ENCODE assay signal across 8 cellular contexts in the genomic region with DNA sequence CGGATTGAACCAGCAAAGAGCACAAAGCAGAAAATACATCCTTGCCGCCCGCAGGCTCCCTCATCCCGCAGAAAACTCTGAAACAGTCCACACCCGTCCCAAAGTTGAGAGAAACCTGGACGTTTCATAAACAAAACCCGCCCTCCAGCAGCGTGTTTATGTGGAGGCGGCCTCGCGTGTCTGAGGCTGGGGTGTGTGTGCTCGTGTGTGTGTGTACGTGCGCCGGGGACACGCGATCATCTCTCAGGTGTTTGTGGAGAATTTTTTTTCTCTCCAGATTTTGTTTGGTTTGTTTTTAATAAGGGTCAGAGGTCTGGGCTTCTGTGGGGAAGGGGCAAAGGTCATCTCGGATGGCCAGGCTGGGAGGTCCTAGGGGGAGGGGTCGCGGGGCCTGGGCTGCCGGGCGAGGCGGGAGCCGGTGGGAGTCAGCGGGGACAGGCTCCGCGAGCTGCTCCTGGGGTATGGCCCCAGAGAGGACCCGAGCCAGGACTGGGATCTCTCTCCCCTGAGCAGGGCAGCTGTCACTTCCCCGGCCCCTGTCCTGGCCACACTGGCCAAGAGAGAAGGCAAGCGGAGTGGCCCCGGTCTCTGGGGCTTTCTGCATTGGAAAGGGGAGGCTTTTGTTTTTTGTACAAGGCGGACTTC.
A peak's percentile ranks its signal among the peaks of the same experiment; 100 is the strongest.
DNase-seq lines count a peak whose midpoint lies in the region; ATAC-seq, FAIRE-seq and TF ChIP-seq lines count a peak whose summit lies in the region.

No MANE protein-coding gene starts in this region.

- H3K4me3 ChIP-seq in endothelial cell of umbilical vein (replicated peaks in 1 of 3; ENCODE audit: insufficient read depth in 1 of 3, low read depth in 1 of 3, low read length in 3 of 3): no peak overlapping the region
- H3K4me3 ChIP-seq in naive thymus-derived CD4-positive, alpha-beta T cell (ENCODE audit: low read length): peak overlapping the region; percentile 76

- no peaks in the 10 kb centered on the region for H3K36me3 ChIP-seq in endothelial cell of umbilical vein (ENCODE audit: control insufficient read depth in 2 of 2, extremely low read depth in 1 of 2, insufficient read depth in 2 of 2, low read length in 2 of 2)
- H3K36me3 ChIP-seq in naive thymus-derived CD4-positive, alpha-beta T cell (ENCODE audit: control insufficient read depth in 2 of 3, insufficient read depth in 3 of 3, low read length in 3 of 3): no peaks in the 10 kb centered on the region

- no peaks in the 10 kb centered on the region for H3K9me1 ChIP-seq in endothelial cell of umbilical vein (replicated peaks; ENCODE audit: control insufficient read depth, extremely low read depth, insufficient read depth, low read length)

- H3K4me1 Mint-ChIP-seq in activated CD4-positive, alpha-beta T cell treated with anti-CD3 and anti-CD28 coated beads, Interleukin-2, amount 10 ng/mL, durations not matched to agents 24 days and 14 days: peaks cover 19% of the 10 kb centered on the region
- H3K4me1 Mint-ChIP-seq in naive thymus-derived CD4-positive, alpha-beta T cell: peaks cover 5 to 41% (median 36%) of the 10 kb centered on the region in 7 donors

- POLR2A ChIA-PET in endothelial cell of umbilical vein (lab: Charles Lee): interaction anchor here (0.8 kb wide), 1 partner anchor 11 kb away, joined by 3 read pairs; no protein-coding TSS in a partner anchor
- POLR2A ChIA-PET in naive thymus-derived CD4-positive, alpha-beta T cell (lab: Charles Lee): interaction anchor here (0.8 to 3.1 kb wide), 6 partner anchors 22 to 75 kb away, joined by 3 to 15 read pairs (median 4); no protein-coding TSS in a partner anchor

- H3K27me3 ChIP-seq in endothelial cell of umbilical vein (ENCODE audit: control insufficient read depth in 2 of 2, insufficient read depth in 2 of 2, low read length in 2 of 2): no peaks in the 10 kb centered on the region
- no peaks in the 10 kb centered on the region for H3K27me3 ChIP-seq in naive thymus-derived CD4-positive, alpha-beta T cell (ENCODE audit: control insufficient read depth in 2 of 2, insufficient read depth in 2 of 2, low read length in 2 of 2)

- dilution Hi-C loops in endothelial cell of umbilical vein (cut with MboI; ENCODE audit: extremely low pct_ligation_motif_present, low sequenced_read_pairs): no loop called here

- no peaks in the 10 kb centered on the region for H3K79me2 ChIP-seq in endothelial cell of umbilical vein (ENCODE audit: control insufficient read depth, insufficient read depth, low read length)

- H2AFZ ChIP-seq in endothelial cell of umbilical vein (ENCODE audit: low read depth, low read length): no peak overlapping the region

- ATAC-seq in naive thymus-derived CD4-positive, alpha-beta T cell: no peak

- peak overlapping the region; percentile 98 for H3K9ac ChIP-seq in endothelial cell of umbilical vein (replicated peaks; ENCODE audit: extremely low read depth, insufficient read depth, low read length)

- H3K27ac Mint-ChIP-seq in activated CD4-positive, alpha-beta T cell treated with anti-CD3 and anti-CD28 coated beads, Interleukin-2, amount 10 ng/mL, durations not matched to agents 24 days and 14 days: peak overlapping the region; percentile 98
- H3K27ac Mint-ChIP-seq in naive thymus-derived CD4-positive, alpha-beta T cell: peak overlapping the region; percentile 95 to 100 (median 99)

- H3K4me1 ChIP-seq in endothelial cell of umbilical vein (ENCODE audit: control insufficient read depth, extremely low read depth, insufficient read depth, low read length): peaks cover 15% of the 10 kb centered on the region
- H3K4me1 ChIP-seq in naive thymus-derived CD4-positive, alpha-beta T cell (ENCODE audit: control insufficient read depth in 2 of 2, insufficient read depth in 2 of 2, low read length in 2 of 2): peaks cover 17 to 20% of the 10 kb centered on the region in 2 donors

- intact Hi-C loops in activated CD4-positive, alpha-beta T cell treated with anti-CD3 and anti-CD28 coated beads, Interleukin-2, amount 10 ng/mL, durations not matched to agents 24 days and 14 days (cut with micrococcal nuclease): loop anchor here (5.0 kb wide), 1 partner anchor 92 kb away; no protein-coding TSS in a partner anchor
- intact Hi-C loops in endothelial cell of umbilical vein (cut with micrococcal nuclease): loop anchor here (5.0 kb wide), 1 partner anchor 77 kb away; no protein-coding TSS in a partner anchor
- intact Hi-C loops in naive thymus-derived CD4-positive, alpha-beta T cell (cut with micrococcal nuclease): loop anchor here in 1 of 2 donors (5.0 kb wide), 1 partner anchor 473 kb away; no protein-coding TSS in a partner anchor

- no peaks in the 10 kb centered on the region for H3K9me3 ChIP-seq in endothelial cell of umbilical vein (replicated peaks; ENCODE audit: control insufficient read depth, insufficient read depth, low read length)
- H3K9me3 ChIP-seq in naive thymus-derived CD4-positive, alpha-beta T cell (ENCODE audit: control insufficient read depth in 2 of 3, low read length in 3 of 3): no peaks in the 10 kb centered on the region

- peak; percentile 25 for DNase-seq in stimulated activated CD4-positive, alpha-beta T cell treated with anti-CD3 and anti-CD28 coated beads, Interleukin-12 subunit alpha, Interleukin-12 subunit beta, amount 100 ng/mL, for 4 hours
- no peak for DNase-seq in stimulated activated CD4-positive, alpha-beta T cell treated with anti-CD3 and anti-CD28 coated beads, Interleukin-2, amount 100 ng/mL, for 48 hours
- DNase-seq in activated CD4-positive, alpha-beta T cell treated with anti-CD3 and anti-CD28 coated beads, Interleukin-2, amount 10 ng/mL, durations not matched to agents 24 days and 14 days: peak; percentile 85
- DNase-seq in endothelial cell of umbilical vein (ENCODE audit: low read depth, low spot score): no peak
- peak in 7 of 9 donors; percentile 33 to 70 (median 59) for DNase-seq in naive thymus-derived CD4-positive, alpha-beta T cell
- peak; percentile 73 for DNase-seq in ureter (ENCODE audit: low spot score)
- no peak for DNase-seq in OCI-M2 (lab: John Stamatoyannopoulos, UW; ENCODE audit: unreplicated experiment)
- DNase-seq in OCI-M1 (lab: John Stamatoyannopoulos, UW): no peak

- peaks cover 9% of the 10 kb centered on the region for H3K36me3 Mint-ChIP-seq in activated CD4-positive, alpha-beta T cell treated with anti-CD3 and anti-CD28 coated beads, Interleukin-2, amount 10 ng/mL, durations not matched to agents 24 days and 14 days (ENCODE audit: low read depth)
- H3K36me3 Mint-ChIP-seq in naive thymus-derived CD4-positive, alpha-beta T cell: peaks cover 0 to 11% (median 6%) of the 10 kb centered on the region in 5 donors

- peak overlapping the region; percentile 96 for H3K27ac ChIP-seq in endothelial cell of umbilical vein (ENCODE audit: insufficient read depth, low read depth, low read length)
- peak overlapping the region; percentile 100 for H3K27ac ChIP-seq in naive thymus-derived CD4-positive, alpha-beta T cell (ENCODE audit: low read depth, low read length)

- no peak for TF ChIP-seq POLR2A in endothelial cell of umbilical vein (IDR thresholded peaks at IDR 0.05; ENCODE audit: low read depth, low read length)

- peak; percentile 48 for FAIRE-seq in endothelial cell of umbilical vein (lab: Jason Lieb, UNC)

- H3K9me3 Mint-ChIP-seq in activated CD4-positive, alpha-beta T cell treated with anti-CD3 and anti-CD28 coated beads, Interleukin-2, amount 10 ng/mL, durations not matched to agents 24 days and 14 days: peaks cover 12% of the 10 kb centered on the region
- peaks cover 0 to 14% (median 8%) of the 10 kb centered on the region in 11 donors for H3K9me3 Mint-ChIP-seq in naive thymus-derived CD4-positive, alpha-beta T cell

- BruUV-seq in endothelial cell of umbilical vein (replicated peaks; lab: Mats Ljungman, UMichigan): no TSS peak

- H3K4me2 ChIP-seq in endothelial cell of umbilical vein (ENCODE audit: insufficient read depth, low read length): peak overlapping the region; percentile 59

- CTCF ChIA-PET in endothelial cell of umbilical vein (lab: Charles Lee): no interaction called here
- CTCF ChIA-PET in naive thymus-derived CD4-positive, alpha-beta T cell (lab: Charles Lee): no interaction called here

- H3K27me3 Mint-ChIP-seq in activated CD4-positive, alpha-beta T cell treated with anti-CD3 and anti-CD28 coated beads, Interleukin-2, amount 10 ng/mL, durations not matched to agents 24 days and 14 days: no peaks in the 10 kb centered on the region
- peaks cover 0 to 2% (median 0%) of the 10 kb centered on the region in 5 donors for H3K27me3 Mint-ChIP-seq in naive thymus-derived CD4-positive, alpha-beta T cell

- peak overlapping the region; percentile 86 for H3K4me3 Mint-ChIP-seq in activated CD4-positive, alpha-beta T cell treated with anti-CD3 and anti-CD28 coated beads, Interleukin-2, amount 10 ng/mL, durations not matched to agents 24 days and 14 days
- peak overlapping the region; percentile 84 to 94 (median 90) for H3K4me3 Mint-ChIP-seq in naive thymus-derived CD4-positive, alpha-beta T cell

- H4K20me1 ChIP-seq in endothelial cell of umbilical vein (replicated peaks; ENCODE audit: control insufficient read depth, extremely low read depth, insufficient read depth, low read length): no peaks in the 10 kb centered on the region

- no peak for TF ChIP-seq CTCF in endothelial cell of umbilical vein (IDR thresholded peaks at IDR 0.05; ENCODE audit: extremely low read depth in 1 of 2, insufficient read depth in 1 of 2, low read depth in 1 of 2, low read length in 2 of 2)

TF ChIP-seq in endothelial cell of umbilical vein, 7 proteins besides CTCF, POLR2A, EP300 and RAD21:
- TF ChIP-seq, protein P1, sequence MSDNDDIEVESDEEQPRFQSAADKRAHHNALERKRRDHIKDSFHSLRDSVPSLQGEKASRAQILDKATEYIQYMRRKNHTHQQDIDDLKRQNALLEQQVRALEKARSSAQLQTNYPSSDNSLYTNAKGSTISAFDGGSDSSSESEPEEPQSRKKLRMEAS (IDR thresholded peaks at IDR 0.05; ENCODE audit: insufficient read depth, insufficient read length): no peak
- TF ChIP-seq POLR2AphosphoS5 (IDR thresholded peaks at IDR 0.05; ENCODE audit: insufficient read depth, low read depth, low read length): no peak
- no peak for TF ChIP-seq FOS (IDR thresholded peaks at IDR 0.05; ENCODE audit: borderline replicate concordance, insufficient read depth, low read length)

Comparison
In these comparisons a context has a peak if more than half of its experiments do, and no peak if none do; other contexts are left out.
1. DNase-seq: peak in stimulated activated CD4-positive, alpha-beta T cell treated with anti-CD3 and anti-CD28 coated beads, Interleukin-12 subunit alpha, Interleukin-12 subunit beta, amount 100 ng/mL, for 4 hours (single experiment), activated CD4-positive, alpha-beta T cell treated with anti-CD3 and anti-CD28 coated beads, Interleukin-2, amount 10 ng/mL, durations not matched to agents 24 days and 14 days (single experiment), naive thymus-derived CD4-positive, alpha-beta T cell (7 of 9) and ureter (single experiment); none in stimulated activated CD4-positive, alpha-beta T cell treated with anti-CD3 and anti-CD28 coated beads, Interleukin-2, amount 100 ng/mL, for 48 hours (0 of 2), endothelial cell of umbilical vein (single experiment), OCI-M2 (single experiment) and OCI-M1 (single experiment).